Comparison of ENCODE assay signal across 1 cellular context in genomic region chr17:49963626-49964538, GRCh38.
TF ChIP-seq lines count a peak whose summit lies in the region.

No MANE protein-coding gene starts in this region.

TF ChIP-seq in SK-N-SH treated with all-trans-retinoic acid at 6 μM for 48 hours, 23 proteins besides CTCF, POLR2A, EP300 and RAD21 (continued from another document):
- TF ChIP-seq TSHZ2 (CRISPR knock-in tag; IDR thresholded peaks at IDR 0.05), result no peak
- no peak for TF ChIP-seq ARNTL (CRISPR knock-in tag; IDR thresholded peaks at IDR 0.05; ENCODE audit: borderline replicate concordance, low read depth)
- TF ChIP-seq ZNF565 (CRISPR knock-in tag; conservative IDR thresholded peaks at IDR 0.05; ENCODE audit: low read depth), result no peak
- no peak for TF ChIP-seq CSRNP3 (CRISPR knock-in tag; IDR thresholded peaks at IDR 0.05)
- no peak for TF ChIP-seq ZNF70 (CRISPR knock-in tag; IDR thresholded peaks at IDR 0.05)
